Comparison of ENCODE assay signal across 1 cellular context in genomic region chr4:77636902-77637301, GRCh38.
TF ChIP-seq lines count a peak whose summit lies in the region.

No MANE protein-coding gene starts in this region.

TF ChIP-seq in HepG2, 621 proteins besides CTCF, POLR2A, EP300 and RAD21 (continued from another document and continues in another):
- TF ChIP-seq, protein P1, sequence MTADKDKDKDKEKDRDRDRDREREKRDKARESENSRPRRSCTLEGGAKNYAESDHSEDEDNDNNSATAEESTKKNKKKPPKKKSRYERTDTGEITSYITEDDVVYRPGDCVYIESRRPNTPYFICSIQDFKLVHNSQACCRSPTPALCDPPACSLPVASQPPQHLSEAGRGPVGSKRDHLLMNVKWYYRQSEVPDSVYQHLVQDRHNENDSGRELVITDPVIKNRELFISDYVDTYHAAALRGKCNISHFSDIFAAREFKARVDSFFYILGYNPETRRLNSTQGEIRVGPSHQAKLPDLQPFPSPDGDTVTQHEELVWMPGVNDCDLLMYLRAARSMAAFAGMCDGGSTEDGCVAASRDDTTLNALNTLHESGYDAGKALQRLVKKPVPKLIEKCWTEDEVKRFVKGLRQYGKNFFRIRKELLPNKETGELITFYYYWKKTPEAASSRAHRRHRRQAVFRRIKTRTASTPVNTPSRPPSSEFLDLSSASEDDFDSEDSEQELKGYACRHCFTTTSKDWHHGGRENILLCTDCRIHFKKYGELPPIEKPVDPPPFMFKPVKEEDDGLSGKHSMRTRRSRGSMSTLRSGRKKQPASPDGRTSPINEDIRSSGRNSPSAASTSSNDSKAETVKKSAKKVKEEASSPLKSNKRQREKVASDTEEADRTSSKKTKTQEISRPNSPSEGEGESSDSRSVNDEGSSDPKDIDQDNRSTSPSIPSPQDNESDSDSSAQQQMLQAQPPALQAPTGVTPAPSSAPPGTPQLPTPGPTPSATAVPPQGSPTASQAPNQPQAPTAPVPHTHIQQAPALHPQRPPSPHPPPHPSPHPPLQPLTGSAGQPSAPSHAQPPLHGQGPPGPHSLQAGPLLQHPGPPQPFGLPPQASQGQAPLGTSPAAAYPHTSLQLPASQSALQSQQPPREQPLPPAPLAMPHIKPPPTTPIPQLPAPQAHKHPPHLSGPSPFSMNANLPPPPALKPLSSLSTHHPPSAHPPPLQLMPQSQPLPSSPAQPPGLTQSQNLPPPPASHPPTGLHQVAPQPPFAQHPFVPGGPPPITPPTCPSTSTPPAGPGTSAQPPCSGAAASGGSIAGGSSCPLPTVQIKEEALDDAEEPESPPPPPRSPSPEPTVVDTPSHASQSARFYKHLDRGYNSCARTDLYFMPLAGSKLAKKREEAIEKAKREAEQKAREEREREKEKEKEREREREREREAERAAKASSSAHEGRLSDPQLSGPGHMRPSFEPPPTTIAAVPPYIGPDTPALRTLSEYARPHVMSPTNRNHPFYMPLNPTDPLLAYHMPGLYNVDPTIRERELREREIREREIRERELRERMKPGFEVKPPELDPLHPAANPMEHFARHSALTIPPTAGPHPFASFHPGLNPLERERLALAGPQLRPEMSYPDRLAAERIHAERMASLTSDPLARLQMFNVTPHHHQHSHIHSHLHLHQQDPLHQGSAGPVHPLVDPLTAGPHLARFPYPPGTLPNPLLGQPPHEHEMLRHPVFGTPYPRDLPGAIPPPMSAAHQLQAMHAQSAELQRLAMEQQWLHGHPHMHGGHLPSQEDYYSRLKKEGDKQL (CRISPR knock-in tag; IDR thresholded peaks at IDR 0.05; ENCODE audit: low read depth) = peak; percentile 27; the same call in 1 of the 2 replicates
- TF ChIP-seq MED1 (CRISPR knock-in tag; IDR thresholded peaks at IDR 0.05) (peak; percentile 68), PRDM4 (CRISPR knock-in tag; IDR thresholded peaks at IDR 0.05; ENCODE audit: borderline replicate concordance) (no peak), ELF3 (CRISPR knock-in tag; IDR thresholded peaks at IDR 0.05) (peak; percentile 78), ETV5 (CRISPR knock-in tag; IDR thresholded peaks at IDR 0.05; ENCODE audit: borderline replicate concordance) (peak; percentile 94), ZZZ3 (CRISPR knock-in tag; IDR thresholded peaks at IDR 0.05; ENCODE audit: borderline replicate concordance) (peak; percentile 25; the same call in 1 of the 2 replicates), ZNF768 (CRISPR knock-in tag; IDR thresholded peaks at IDR 0.05) (no peak), CREM (IDR thresholded peaks at IDR 0.05) (no peak), CREM (CRISPR knock-in tag; IDR thresholded peaks at IDR 0.05) (no peak), NFE2 (CRISPR knock-in tag; IDR thresholded peaks at IDR 0.05) (peak; percentile 96), ZBTB7A (CRISPR knock-in tag; IDR thresholded peaks at IDR 0.05) (no peak), ARID5B (CRISPR knock-in tag; IDR thresholded peaks at IDR 0.05) (peak; percentile 91), BCL6 (CRISPR knock-in tag; IDR thresholded peaks at IDR 0.05) (0 out of 2 replicates have a peak, but pooled peaks have one; percentile 22), SOX5 (CRISPR knock-in tag; IDR thresholded peaks at IDR 0.05; ENCODE audit: borderline replicate concordance) (peak; percentile 97), ZNF644 (CRISPR knock-in tag; IDR thresholded peaks at IDR 0.05; ENCODE audit: low read depth) (peak; percentile 94), NPAS2 (CRISPR knock-in tag; IDR thresholded peaks at IDR 0.05; ENCODE audit: borderline replicate concordance) (no peak), HOMEZ (CRISPR knock-in tag; IDR thresholded peaks at IDR 0.05; ENCODE audit: low read depth) (peak; percentile 85; the same call in 1 of the 2 replicates), AGO2 (optimal IDR thresholded peaks at IDR 0.05; ENCODE audit: low read depth, low read length) (no peak), ZFX (CRISPR knock-in tag; IDR thresholded peaks at IDR 0.05; ENCODE audit: low read depth) (peak; percentile 80), SOX6 (IDR thresholded peaks at IDR 0.05) (no peak), SOX6 (CRISPR knock-in tag; IDR thresholded peaks at IDR 0.05) (peak; percentile 91), ZNF614 (CRISPR knock-in tag; IDR thresholded peaks at IDR 0.05; ENCODE audit: borderline replicate concordance) (peak; percentile 99), ZNF639 (CRISPR knock-in tag; conservative IDR thresholded peaks at IDR 0.05) (no peak), HOXA3 (CRISPR knock-in tag; IDR thresholded peaks at IDR 0.05) (peak; percentile 34; the same call in 1 of the 2 replicates), FOSL1 (CRISPR knock-in tag; IDR thresholded peaks at IDR 0.05; ENCODE audit: borderline replicate concordance) (peak; percentile 79), NCOA2 (CRISPR knock-in tag; IDR thresholded peaks at IDR 0.05) (peak; percentile 36; the same call in 1 of the 2 replicates), RAD51 (IDR thresholded peaks at IDR 0.05; ENCODE audit: borderline replicate concordance) (no peak), ZNF609 (CRISPR knock-in tag; IDR thresholded peaks at IDR 0.05; ENCODE audit: borderline replicate concordance) (0 out of 2 replicates have a peak, but pooled peaks have one; percentile 15), RBFOX2 (IDR thresholded peaks at IDR 0.05; ENCODE audit: low read depth, low read length) (no peak), KDM2A (CRISPR knock-in tag; IDR thresholded peaks at IDR 0.05; ENCODE audit: borderline replicate concordance, low read depth) (peak; percentile 45; the same call in 1 of the 2 replicates)
- TF ChIP-seq, protein P2, sequence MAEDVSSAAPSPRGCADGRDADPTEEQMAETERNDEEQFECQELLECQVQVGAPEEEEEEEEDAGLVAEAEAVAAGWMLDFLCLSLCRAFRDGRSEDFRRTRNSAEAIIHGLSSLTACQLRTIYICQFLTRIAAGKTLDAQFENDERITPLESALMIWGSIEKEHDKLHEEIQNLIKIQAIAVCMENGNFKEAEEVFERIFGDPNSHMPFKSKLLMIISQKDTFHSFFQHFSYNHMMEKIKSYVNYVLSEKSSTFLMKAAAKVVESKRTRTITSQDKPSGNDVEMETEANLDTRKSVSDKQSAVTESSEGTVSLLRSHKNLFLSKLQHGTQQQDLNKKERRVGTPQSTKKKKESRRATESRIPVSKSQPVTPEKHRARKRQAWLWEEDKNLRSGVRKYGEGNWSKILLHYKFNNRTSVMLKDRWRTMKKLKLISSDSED (CRISPR knock-in tag; IDR thresholded peaks at IDR 0.05) = no peak
- TF ChIP-seq, protein P3, sequence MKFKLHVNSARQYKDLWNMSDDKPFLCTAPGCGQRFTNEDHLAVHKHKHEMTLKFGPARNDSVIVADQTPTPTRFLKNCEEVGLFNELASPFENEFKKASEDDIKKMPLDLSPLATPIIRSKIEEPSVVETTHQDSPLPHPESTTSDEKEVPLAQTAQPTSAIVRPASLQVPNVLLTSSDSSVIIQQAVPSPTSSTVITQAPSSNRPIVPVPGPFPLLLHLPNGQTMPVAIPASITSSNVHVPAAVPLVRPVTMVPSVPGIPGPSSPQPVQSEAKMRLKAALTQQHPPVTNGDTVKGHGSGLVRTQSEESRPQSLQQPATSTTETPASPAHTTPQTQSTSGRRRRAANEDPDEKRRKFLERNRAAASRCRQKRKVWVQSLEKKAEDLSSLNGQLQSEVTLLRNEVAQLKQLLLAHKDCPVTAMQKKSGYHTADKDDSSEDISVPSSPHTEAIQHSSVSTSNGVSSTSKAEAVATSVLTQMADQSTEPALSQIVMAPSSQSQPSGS (CRISPR knock-in tag; IDR thresholded peaks at IDR 0.05) = 0 out of 2 replicates have a peak, but pooled peaks have one; percentile 18
